2 cellular contexts compared by ENCODE assay signal in the genomic region with DNA sequence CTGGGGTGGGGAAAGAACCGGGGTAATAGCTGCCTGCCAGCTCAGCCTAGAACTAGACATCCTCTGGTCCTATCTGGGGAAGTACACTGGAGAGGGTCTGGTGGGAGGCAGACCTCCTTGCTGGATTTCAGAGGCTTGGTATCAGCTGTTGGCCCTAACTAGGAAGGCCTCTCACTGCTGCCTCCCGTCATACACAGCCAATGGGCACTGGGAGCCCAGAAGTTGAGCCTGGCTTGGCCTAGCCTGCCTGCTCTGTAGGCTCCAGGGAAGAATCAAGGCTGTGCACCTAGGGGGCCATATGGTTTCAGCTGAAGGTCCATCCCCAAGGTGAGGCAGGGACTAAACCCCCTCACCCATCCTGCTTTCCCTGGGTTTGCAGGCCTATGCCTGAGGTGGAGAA.
A peak's percentile ranks its signal among the peaks of the same experiment; 100 is the strongest.
TF ChIP-seq lines count a peak whose summit lies in the region.

No MANE protein-coding gene starts in this region.

TF ChIP-seq in HepG2, 621 proteins besides CTCF, POLR2A, EP300 and RAD21:
- no peak for TF ChIP-seq MAFF (IDR thresholded peaks at IDR 0.05; ENCODE audit: low read depth, low read length)
- TF ChIP-seq ELF3 (CRISPR knock-in tag; IDR thresholded peaks at IDR 0.05) = no peak
- no peak for TF ChIP-seq ZNF274 (CRISPR knock-in tag; IDR thresholded peaks at IDR 0.05)
- TF ChIP-seq RBM22 (optimal IDR thresholded peaks at IDR 0.05; ENCODE audit: low read length) = peak; percentile 78
- TF ChIP-seq, protein P1, sequence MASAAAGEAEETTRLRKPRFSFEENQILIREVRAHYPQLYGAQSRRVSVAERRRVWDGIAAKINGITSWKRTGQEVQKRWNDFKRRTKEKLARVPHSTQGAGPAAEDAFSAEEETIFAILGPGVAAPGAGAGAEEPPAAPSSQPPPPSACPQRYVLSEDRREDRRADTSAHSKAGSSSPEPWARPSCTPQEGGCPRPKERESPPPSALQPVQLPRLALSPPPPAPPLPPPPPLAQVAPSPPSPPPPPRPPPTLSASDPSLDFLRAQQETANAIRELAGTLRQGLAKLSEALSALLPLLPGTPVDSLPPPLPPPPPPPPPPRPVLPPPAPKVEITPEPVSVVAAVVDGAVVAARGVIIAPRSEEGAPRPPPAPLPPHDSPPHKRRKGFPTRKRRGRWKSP (CRISPR knock-in tag; IDR thresholded peaks at IDR 0.05) = no peak
- no peak for TF ChIP-seq ZNF331 (CRISPR knock-in tag; IDR thresholded peaks at IDR 0.05)
- no peak for TF ChIP-seq MAF1 (CRISPR knock-in tag; IDR thresholded peaks at IDR 0.05; ENCODE audit: borderline replicate concordance)
- no peak for TF ChIP-seq PHB2 (IDR thresholded peaks at IDR 0.05; ENCODE audit: partially characterized antibody)
- 0 out of 2 replicates have a peak, but pooled peaks have one; percentile 38 for TF ChIP-seq POLR2AphosphoS5 (IDR thresholded peaks at IDR 0.05; ENCODE audit: low read depth, low read length)

TF ChIP-seq in GM12891, 5 proteins besides CTCF, POLR2A, EP300 and RAD21:
- TF ChIP-seq POU2F2 (IDR thresholded peaks at IDR 0.05; ENCODE audit: low read depth, low read length) (no peak), POLR2AphosphoS5 (IDR thresholded peaks at IDR 0.05; ENCODE audit: low read depth, low read length) (no peak), TAF1 (IDR thresholded peaks at IDR 0.05; ENCODE audit: low read depth, low read length) (no peak), SPI1 (IDR thresholded peaks at IDR 0.05; ENCODE audit: low read depth, low read length) (no peak), PAX5 (IDR thresholded peaks at IDR 0.05; ENCODE audit: insufficient read depth, low read length, severe bottlenecking) (no peak)
TF ChIP-seq in GM12891: peak in this region for 0.
